Comparison of ENCODE assay signal across 1 cellular context in the genomic region with DNA sequence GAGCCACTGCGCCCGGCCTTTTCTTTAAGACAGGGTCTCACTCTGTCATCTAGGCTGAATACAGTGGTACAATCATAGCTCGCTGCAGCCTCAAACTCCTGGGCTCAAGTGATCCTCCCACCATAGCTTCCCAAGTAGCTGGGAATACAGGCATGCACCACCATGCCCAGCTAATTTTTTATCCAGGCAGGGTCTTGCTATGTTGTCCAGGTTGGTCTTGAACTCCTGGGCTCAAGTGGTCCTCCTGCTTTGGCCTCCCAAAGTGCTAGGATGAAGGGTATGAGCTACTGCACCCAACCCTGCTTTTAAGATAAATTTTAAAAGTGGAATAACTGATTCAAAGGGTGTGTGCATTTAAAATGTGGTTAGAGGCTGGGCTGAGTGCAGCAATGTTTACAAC.
TF ChIP-seq lines count a peak whose summit lies in the region.

No MANE protein-coding gene starts in this region.

TF ChIP-seq in HepG2, 621 proteins besides CTCF, POLR2A, EP300 and RAD21:
- TF ChIP-seq KDM6A (CRISPR knock-in tag; IDR thresholded peaks at IDR 0.05; ENCODE audit: low read depth) (no peak), ZNF253 (CRISPR knock-in tag; IDR thresholded peaks at IDR 0.05; ENCODE audit: borderline replicate concordance) (no peak), KDM1A (CRISPR knock-in tag; IDR thresholded peaks at IDR 0.05) (no peak), ZNF782 (CRISPR knock-in tag; IDR thresholded peaks at IDR 0.05; ENCODE audit: borderline replicate concordance) (no peak), ZNF496 (CRISPR knock-in tag; IDR thresholded peaks at IDR 0.05; ENCODE audit: insufficient replicate concordance) (no peak), ZNF44 (CRISPR knock-in tag; IDR thresholded peaks at IDR 0.05) (no peak), KLF13 (CRISPR knock-in tag; IDR thresholded peaks at IDR 0.05) (no peak), CCDC6 (CRISPR knock-in tag; IDR thresholded peaks at IDR 0.05) (no peak), RNF2 (conservative IDR thresholded peaks at IDR 0.05; ENCODE audit: low read depth) (no peak), JUND (CRISPR knock-in tag; IDR thresholded peaks at IDR 0.05) (no peak)
- TF ChIP-seq, protein P1, sequence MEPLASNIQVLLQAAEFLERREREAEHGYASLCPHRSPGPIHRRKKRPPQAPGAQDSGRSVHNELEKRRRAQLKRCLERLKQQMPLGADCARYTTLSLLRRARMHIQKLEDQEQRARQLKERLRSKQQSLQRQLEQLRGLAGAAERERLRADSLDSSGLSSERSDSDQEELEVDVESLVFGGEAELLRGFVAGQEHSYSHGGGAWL (CRISPR knock-in tag; IDR thresholded peaks at IDR 0.05) = no peak
